Comparison of ENCODE assay signal across 9 cellular contexts in the genomic region with DNA sequence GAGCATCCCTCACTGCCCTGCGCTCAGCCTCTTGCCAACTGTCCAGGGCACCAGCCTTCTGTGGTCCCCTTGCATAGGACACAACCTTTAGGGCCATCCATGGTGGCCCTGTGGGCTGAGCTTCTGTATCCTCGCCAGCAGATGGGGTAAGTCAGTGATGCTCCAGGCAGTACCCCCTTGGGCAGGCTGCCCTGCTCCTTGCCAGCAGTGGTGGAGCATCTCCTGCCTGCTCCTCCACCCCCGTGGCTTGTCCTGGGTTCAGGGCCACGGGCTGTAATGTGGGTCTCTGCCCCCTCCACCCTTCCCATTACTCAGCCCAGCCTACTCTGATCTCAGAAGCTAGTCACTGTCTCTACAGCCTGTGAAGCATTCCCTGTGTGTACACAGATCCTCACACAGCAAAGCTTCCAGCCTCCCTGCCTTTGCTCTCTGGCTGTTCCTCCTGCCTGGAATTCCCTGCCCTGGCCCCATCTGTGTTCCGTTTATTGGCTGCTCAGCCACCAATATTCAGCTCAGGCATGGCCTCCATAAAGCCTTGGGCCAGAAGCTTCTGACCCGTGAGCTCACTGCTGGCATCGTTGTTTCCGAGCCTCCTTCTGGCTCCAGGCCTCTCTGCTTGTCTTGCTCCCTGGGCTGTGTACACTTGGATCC.
DNase-seq lines count a peak whose midpoint lies in the region; ATAC-seq, FAIRE-seq and TF ChIP-seq lines count a peak whose summit lies in the region.
"Had no signal": no experiment of that assay in that cellular context is flagged by ENCODE, and none has a peak within 500 bp of the region (broad histone marks: within the 10 kb centered on the region; RNA-seq: fewer than 3 reads in every experiment).

No MANE protein-coding gene starts in this region.

- no peak for FAIRE-seq in D721Med (lab: Jason Lieb, UNC)

- TF ChIP-seq CTCF in D721Med (IDR thresholded peaks at IDR 0.05; ENCODE audit: insufficient read depth, missing control alignments) (peak; percentile 47), GM20000 (IDR thresholded peaks at IDR 0.05; ENCODE audit: extremely low read depth, missing control alignments) (no peak), Panc1 (IDR thresholded peaks at IDR 0.05) (peak; percentile 51; the same call in 1 of the 2 replicates), epithelial cell of esophagus (IDR thresholded peaks at IDR 0.05; ENCODE audit: insufficient read depth, low read depth, low read length, missing control alignments) (peak; percentile 18), osteocyte (IDR thresholded peaks at IDR 0.05) (peak; percentile 35)

- no peak overlapping the region for H3K27ac Mint-ChIP-seq in osteocyte (ENCODE audit: unreplicated experiment)

- H3K27me3 ChIP-seq in Panc1 (ENCODE audit: control insufficient read depth, insufficient read depth, low read length) = no peaks in the 10 kb centered on the region

- H3K4me3 ChIP-seq in Panc1 (ENCODE audit: low read depth in 2 of 2, low read length in 2 of 2) (no peak overlapping the region), epithelial cell of esophagus (ENCODE audit: low read length) (no peak overlapping the region)
- H3K4me3 ChIP-seq: lung had no signal

- CTCF ChIA-PET in Panc1 (lab: Charles Lee) = interaction anchor here (0.6 to 1.6 kb wide), 5 partner anchors 13 to 963 kb away, joined by 3 to 7 read pairs (median 4); no protein-coding TSS in a partner anchor

- H3K27me3 Mint-ChIP-seq in osteocyte (ENCODE audit: unreplicated experiment) = peaks cover 63% of the 10 kb centered on the region

- ATAC-seq in Panc1 (peak; percentile 78), HG03280 (IDR thresholded peaks at IDR 0.05; ENCODE audit: unreplicated experiment) (no peak)

- no peaks in the 10 kb centered on the region for H3K36me3 Mint-ChIP-seq in osteocyte (ENCODE audit: unreplicated experiment)

- intact Hi-C loops in Panc1 (cut with micrococcal nuclease; ENCODE audit: unreplicated experiment) = no loop called here

- in situ Hi-C loops in Panc1 (cut with HindIII; ENCODE audit: low pct_unique_long_range_greater_than_20kb, low sequenced_read_pairs) = no loop called here

- H3K27ac ChIP-seq in Panc1 (ENCODE audit: low read length) = no peak overlapping the region

- no peaks in the 10 kb centered on the region for H3K9me3 Mint-ChIP-seq in osteocyte (ENCODE audit: unreplicated experiment)

- DNase-seq in D721Med (ENCODE audit: insufficient read length, low spot score) (no peak), GM20000 (ENCODE audit: low spot score) (peak; percentile 41), Panc1 (ENCODE audit: low read depth, low spot score) (no peak), epithelial cell of esophagus (ENCODE audit: low read depth) (no peak), osteocyte (ENCODE audit: extremely low spot score, unreplicated experiment) (no peak), mucosa of gallbladder (ENCODE audit: low spot score) (no peak)
- no peak for DNase-seq in activated CD4-positive, CD25-positive, alpha-beta regulatory T cell treated with anti-CD3 and anti-CD28 coated beads, Interleukin-2, amount 50 U/mL, for 72 hours

- H3K4me3 Mint-ChIP-seq in osteocyte (ENCODE audit: unreplicated experiment) = no peak overlapping the region

- no peaks in the 10 kb centered on the region for H3K4me1 ChIP-seq in Panc1 (ENCODE audit: control insufficient read depth, insufficient read depth, low read length)

- no TSS peak for BruUV-seq in Panc1 (replicated peaks; lab: Mats Ljungman, UMichigan)

- peaks cover 8% of the 10 kb centered on the region for H3K4me1 Mint-ChIP-seq in osteocyte (ENCODE audit: unreplicated experiment)

- H3K36me3 ChIP-seq in Panc1 (ENCODE audit: control insufficient read depth, insufficient read depth, low read length) = no peaks in the 10 kb centered on the region

- H3K9me3 ChIP-seq in Panc1 (ENCODE audit: control insufficient read depth, insufficient read depth, low read depth, low read length) = no peaks in the 10 kb centered on the region

- POLR2A ChIA-PET in Panc1 (lab: Charles Lee) = no interaction called here
